ENCODE assay signal across 8 cellular contexts in the genomic region with DNA sequence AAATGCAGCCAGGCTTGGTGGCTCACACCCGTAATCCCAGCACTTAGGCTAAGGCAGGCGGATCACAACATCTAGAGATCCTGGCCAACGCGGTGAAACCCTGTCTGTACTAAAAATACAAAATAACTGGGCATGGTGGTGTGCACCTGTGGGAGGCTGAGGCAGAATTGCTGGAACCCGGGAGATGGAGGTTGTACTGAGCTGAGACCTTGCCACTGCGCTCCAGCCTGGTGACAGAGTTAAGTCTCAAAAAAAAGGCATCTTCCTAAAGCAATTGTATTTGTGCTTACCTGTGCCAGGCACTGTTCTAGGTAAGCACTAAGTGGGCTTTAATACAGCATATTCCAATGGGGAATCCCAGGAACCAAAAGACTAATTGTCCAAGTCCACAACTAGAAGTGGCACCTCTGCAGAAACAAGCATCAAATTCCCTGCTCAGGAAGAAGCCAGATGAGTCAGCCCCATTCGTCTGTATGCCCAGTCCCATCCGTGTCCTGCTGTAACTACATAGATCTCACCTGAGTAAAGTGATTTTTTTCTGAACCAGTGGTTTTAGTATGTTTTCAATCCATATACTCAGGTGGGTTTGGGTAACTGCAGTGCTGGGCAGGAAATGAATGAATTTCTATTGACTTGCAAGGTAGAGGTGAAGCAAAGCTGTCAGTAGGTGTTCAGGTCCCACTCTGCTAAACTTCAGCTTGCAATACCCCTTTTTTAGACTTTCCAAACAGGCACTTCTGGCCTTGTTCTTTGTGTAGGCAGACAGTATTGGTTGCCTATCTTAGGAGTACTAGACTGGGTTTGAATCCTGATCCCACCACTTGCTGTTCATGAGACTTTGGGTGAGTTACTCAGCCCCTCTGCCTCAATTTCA. TPM values are rescaled to one million over a fixed set of nuclear protein-coding genes. Genes with fewer than 3 reads are reported as not detected.
DNase-seq lines count a peak whose midpoint lies in the region; ATAC-seq and TF ChIP-seq lines count a peak whose summit lies in the region.

No MANE protein-coding gene starts in this region.

- no peak for ATAC-seq in CD4-positive, alpha-beta T cell (ENCODE audit: poor library complexity)
- ATAC-seq in GM21423 (IDR thresholded peaks at IDR 0.05; ENCODE audit: unreplicated experiment) (no peak), GM19023 (IDR thresholded peaks at IDR 0.05; ENCODE audit: unreplicated experiment) (no peak)

- H3K9me3 Mint-ChIP-seq in CD4-positive, alpha-beta T cell = no peaks in the 10 kb centered on the region
- H3K9me3 Mint-ChIP-seq in IgD-negative memory B cell (peaks cover 0 to 2% (median 0%) of the 10 kb centered on the region in 3 donors), glutamatergic neuron (ENCODE audit: unreplicated experiment) (peaks cover 3% of the 10 kb centered on the region)

- TF ChIP-seq CTCF in CD4-positive, alpha-beta T cell (IDR thresholded peaks at IDR 0.05) = no peak
- no peak for TF ChIP-seq CTCF in glutamatergic neuron (IDR thresholded peaks at IDR 0.05; ENCODE audit: partially characterized antibody, unreplicated experiment)
- no peak for TF ChIP-seq CTCF in stomach (IDR thresholded peaks at IDR 0.05)

- H3K4me1 Mint-ChIP-seq in CD4-positive, alpha-beta T cell (ENCODE audit: low read depth) = peaks cover 62% of the 10 kb centered on the region
- H3K4me1 Mint-ChIP-seq in IgD-negative memory B cell = peaks cover 41 to 55% (median 43%) of the 10 kb centered on the region in 3 donors
- H3K4me1 Mint-ChIP-seq in glutamatergic neuron (ENCODE audit: low read depth, unreplicated experiment) = peaks cover 10% of the 10 kb centered on the region

- H3K27ac Mint-ChIP-seq in CD4-positive, alpha-beta T cell = peak overlapping the region; percentile 88
- H3K27ac Mint-ChIP-seq in IgD-negative memory B cell (peak overlapping the region; percentile 91 to 93 (median 92)), glutamatergic neuron (ENCODE audit: unreplicated experiment) (peak overlapping the region; percentile 33)

- CTCF ChIA-PET in CD4-positive, alpha-beta T cell (lab: Charles Lee) = interaction anchor here (0.5 to 1.3 kb wide), 3 partner anchors 8 to 366 kb away, joined by 3 to 4 read pairs (median 3); no protein-coding TSS in a partner anchor

- intact Hi-C loops in CD4-positive, alpha-beta T cell (cut with DNase I, micrococcal nuclease) = no loop called here
- intact Hi-C loops in stomach (cut with DNase I; ENCODE audit: low total_unique reads) = no loop called here

- H3K36me3 ChIP-seq in stomach = peaks cover 56 to 80% (median 78%) of the 10 kb centered on the region in 4 donors

- H3K9me3 ChIP-seq in CD4-positive, alpha-beta T cell (ENCODE audit: control insufficient read depth, low read length) = no peaks in the 10 kb centered on the region
- no peaks in the 10 kb centered on the region for H3K9me3 ChIP-seq in stomach

- WGBS in stomach, 5 donors = 54 to 71% (median 67%) methylated on average over 8 of the region's 8 CpGs

- peak overlapping the region in 3 of 4 donors; percentile 4 to 90 (median 77) for H3K4me3 ChIP-seq in stomach

- TF ChIP-seq POLR2A in stomach (IDR thresholded peaks at IDR 0.05) = no peak

- DNase-seq in CD4-positive, alpha-beta T cell = no peak
- DNase-seq in activated CD4-positive, alpha-beta T cell treated with anti-CD3 and anti-CD28 coated beads, Interleukin-2, amount 50 U/mL, for 24 hours (ENCODE audit: low read depth in 1 of 2, low spot score in 1 of 2) = peak; percentile 45 to 57
- DNase-seq in glutamatergic neuron (no peak), stomach (no peak), cerebellum (ENCODE audit: low spot score) (no peak)

- POLR2A ChIA-PET in CD4-positive, alpha-beta T cell (lab: Charles Lee) = interaction anchor here (1.4 to 7.0 kb wide), 3 partner anchors 70 to 265 kb away, joined by 4 to 111 read pairs (median 9); a partner anchor contains a TSS

- no peaks in the 10 kb centered on the region for H3K27me3 Mint-ChIP-seq in CD4-positive, alpha-beta T cell
- H3K27me3 Mint-ChIP-seq in IgD-negative memory B cell (no peaks in the 10 kb centered on the region), glutamatergic neuron (ENCODE audit: unreplicated experiment) (peaks cover 4% of the 10 kb centered on the region)

- peak overlapping the region; percentile 94 for H3K4me3 Mint-ChIP-seq in CD4-positive, alpha-beta T cell
- peak overlapping the region; percentile 89 to 100 (median 94) for H3K4me3 Mint-ChIP-seq in IgD-negative memory B cell
- no peak overlapping the region for H3K4me3 Mint-ChIP-seq in glutamatergic neuron (ENCODE audit: unreplicated experiment)

- TF ChIP-seq EP300 in stomach (IDR thresholded peaks at IDR 0.05) = no peak

- H3K4me1 ChIP-seq in stomach = peaks cover 32 to 72% (median 46%) of the 10 kb centered on the region in 4 donors

- peaks cover 87% of the 10 kb centered on the region for H3K36me3 Mint-ChIP-seq in CD4-positive, alpha-beta T cell (ENCODE audit: low read depth)
- H3K36me3 Mint-ChIP-seq in IgD-negative memory B cell (peaks cover 21% of the 10 kb centered on the region), glutamatergic neuron (ENCODE audit: unreplicated experiment) (no peaks in the 10 kb centered on the region)

- H3K27ac ChIP-seq in CD4-positive, alpha-beta T cell (ENCODE audit: low read depth, low read length) = peak overlapping the region; percentile 61
- peak overlapping the region; percentile 59 to 93 (median 88) for H3K27ac ChIP-seq in stomach

- no peaks in the 10 kb centered on the region for H3K27me3 ChIP-seq in CD4-positive, alpha-beta T cell (ENCODE audit: control insufficient read depth, insufficient read depth, low read length)
- H3K27me3 ChIP-seq in stomach = no peaks in the 10 kb centered on the region

RNA-seq across cellular contexts. Expression of a gene that starts 4.7 kb away (rescaled TPM):
- 1 to 10 TPM; 8.5 to 9.9 TPM for total RNA-seq in CD4-positive, alpha-beta T cell
- polyA plus RNA-seq in IgD-negative memory B cell (13.3 TPM), stomach (10 to 100 TPM; 24.1 to 25.3 (median 24.3) TPM)
- total RNA-seq in glutamatergic neuron (ENCODE audit: unreplicated experiment) (12.3 TPM), stomach (100 to 1,000 TPM in 2 of 5 donors, 10 to 100 TPM in 2, 1 to 10 TPM in 1; 6.7 to 116 (median 24.6) TPM), cerebellum (11.1 TPM)

RNA-seq across cellular contexts. Expression of a gene that starts 42.3 kb away (rescaled TPM):
- total RNA-seq in CD4-positive, alpha-beta T cell = 10 to 100 TPM; 21.4 to 24.2 TPM
- polyA plus RNA-seq in IgD-negative memory B cell = 29.2 TPM
- total RNA-seq in glutamatergic neuron (ENCODE audit: unreplicated experiment) = 39.8 TPM
- total RNA-seq in stomach = 100 to 1,000 TPM in 1 of 5 donors, 10 to 100 TPM in 3, 1 to 10 TPM in 1; 6.2 to 112 (median 23.1) TPM
- polyA plus RNA-seq in stomach = 10 to 100 TPM; 22.1 to 25.6 (median 23.7) TPM
- 33.6 TPM for total RNA-seq in cerebellum

Comparison
In these comparisons a context has a peak if more than half of its experiments do, and no peak if none do; other contexts are left out.
1. DNase-seq: peak in activated CD4-positive, alpha-beta T cell treated with anti-CD3 and anti-CD28 coated beads, Interleukin-2, amount 50 U/mL, for 24 hours (2 of 2); none in CD4-positive, alpha-beta T cell (0 of 10), glutamatergic neuron (single experiment), stomach (single experiment) and cerebellum (single experiment).
2. H3K27ac Mint-ChIP-seq: peak in every context shown above with its lines; median percentile 92 in IgD-negative memory B cell; 88 in CD4-positive, alpha-beta T cell; 33 in glutamatergic neuron.